In genomic region chr16:3264137-3265036, GRCh38 we compare ENCODE assay signal across 8 cellular contexts. TPM values are rescaled to one million over a fixed set of nuclear protein-coding genes. Genes with fewer than 3 reads are reported as not detected.
DNase-seq lines count a peak whose midpoint lies in the region; ATAC-seq and TF ChIP-seq lines count a peak whose summit lies in the region.

No MANE protein-coding gene starts in this region.

- TF ChIP-seq CTCF in CD14-positive monocyte (IDR thresholded peaks at IDR 0.05) (peak; percentile 58), lower leg skin (IDR thresholded peaks at IDR 0.05) (no peak)

- H3K9me3 Mint-ChIP-seq in CD14-positive monocyte = peaks cover 6 to 52% (median 20%) of the 10 kb centered on the region in 7 donors

- WGBS in lower leg skin, 2 donors = 2 to 4% methylated on average over 59 to 74 of the region's 77 CpGs

- ATAC-seq in GM19351 (IDR thresholded peaks at IDR 0.05; ENCODE audit: unreplicated experiment) = peak; percentile 90
- peak; percentile 56 for ATAC-seq in HG03558 (IDR thresholded peaks at IDR 0.05; ENCODE audit: extremely low read depth, unreplicated experiment)

- H3K27me3 Mint-ChIP-seq in CD14-positive monocyte (ENCODE audit: low read depth in 3 of 3) = peaks cover 0 to 6% (median 0%) of the 10 kb centered on the region in 3 donors

- peak overlapping the region; percentile 78 for H3K4me3 ChIP-seq in lower leg skin (ENCODE audit: low read depth, poor library complexity, severe bottlenecking)

- peak overlapping the region; percentile 96 to 100 (median 98) for H3K27ac Mint-ChIP-seq in CD14-positive monocyte

- H3K36me3 Mint-ChIP-seq in CD14-positive monocyte = peaks cover 26 to 41% of the 10 kb centered on the region in 2 donors

- DNase-seq in CD14-positive monocyte (ENCODE audit: low spot score) (peak; percentile 91), NCI-H748 (lab: John Stamatoyannopoulos, UW; ENCODE audit: unreplicated experiment) (peak; percentile 97), dermis microvascular lymphatic vessel endothelial cell (ENCODE audit: low read depth in 2 of 2) (peak; percentile 93 to 99), lower leg skin (ENCODE audit: low spot score in 2 of 2) (peak; percentile 93 to 98)
- peak; percentile 98 for DNase-seq in activated CD4-positive, alpha-beta T cell treated with anti-CD3 and anti-CD28 coated beads, Interleukin-2, amount 50 U/mL, for 4 hours
- DNase-seq in stimulated activated CD4-positive, alpha-beta T cell treated with anti-CD3 and anti-CD28 coated beads, Interleukin-4, amount 100 ng/mL, for 48 hours (ENCODE audit: low read depth in 2 of 2) = peak; percentile 97 to 99

- intact Hi-C loops in CD14-positive monocyte (cut with micrococcal nuclease) = loop anchor here (2.0 to 5.0 kb wide), 3 partner anchors 18 to 193 kb away; partner anchors contain the start of gene ZNF263 (in 1 of the 2)
- intact Hi-C loops in lower leg skin (cut with DNase I; ENCODE audit: low total_unique reads) = no loop called here

- H3K4me1 Mint-ChIP-seq in CD14-positive monocyte = peaks cover 68% of the 10 kb centered on the region

- H3K4me3 Mint-ChIP-seq in CD14-positive monocyte = peak overlapping the region; percentile 86 to 91

- TF ChIP-seq POLR2A in lower leg skin (IDR thresholded peaks at IDR 0.05) = peak in 1 of 2 donors; percentile 60

RNA-seq across cellular contexts. Expression of gene MEFV, which starts 8.0 kb away (rescaled TPM):
- polyA plus RNA-seq in CD14-positive monocyte = 10 to 100 TPM; 37.7 to 73.2 TPM
- total RNA-seq in dermis microvascular lymphatic vessel endothelial cell = under 0.01 TPM in 1 of 2 replicates, not detected in the other
- total RNA-seq in lower leg skin = 1 to 10 TPM in 2 of 4 donors, under 1 TPM in 2; 0.80 to 3.3 (median 1.8) TPM

RNA-seq across cellular contexts. Expression of gene ZNF263, which starts 18.9 kb away (rescaled TPM):
- polyA plus RNA-seq in CD14-positive monocyte = 10 to 100 TPM; 11.5 to 21.5 TPM
- total RNA-seq in dermis microvascular lymphatic vessel endothelial cell = 31.2 and 46.8 TPM in 2 replicates
- 10 to 100 TPM; 40.4 to 62.3 (median 55.2) TPM for total RNA-seq in lower leg skin

RNA-seq across cellular contexts. Expression of gene ZNF200, which starts 29.4 kb away (rescaled TPM):
- 1 to 10 TPM; 2.0 to 2.8 TPM for polyA plus RNA-seq in CD14-positive monocyte
- total RNA-seq in dermis microvascular lymphatic vessel endothelial cell (8.2 and 9.4 TPM in 2 replicates), lower leg skin (1 to 10 TPM; 2.2 to 5.7 (median 3.9) TPM)

RNA-seq across cellular contexts. Expression of gene TIGD7, which starts 40.8 kb away (rescaled TPM):
- polyA plus RNA-seq in CD14-positive monocyte = 1 to 10 TPM in 1 of 2 donors, under 1 TPM in 1; 0.32 to 1.4 TPM
- total RNA-seq in dermis microvascular lymphatic vessel endothelial cell = 2.8 and 2.9 TPM in 2 replicates
- 1 to 10 TPM; 1.9 to 6.9 (median 3.0) TPM for total RNA-seq in lower leg skin

RNA-seq across cellular contexts. Expression of gene ZNF75A, which starts 40.9 kb away (rescaled TPM):
- 1 to 10 TPM; 2.3 to 2.8 TPM for polyA plus RNA-seq in CD14-positive monocyte
- total RNA-seq in dermis microvascular lymphatic vessel endothelial cell (10.1 and 13.7 TPM in 2 replicates), lower leg skin (10 to 100 TPM; 13.3 to 23.5 (median 18.2) TPM)

Comparison
In these comparisons a context has a peak if more than half of its experiments do, and no peak if none do; other contexts are left out.
1. Peak in every context shown above with its lines: DNase-seq, ATAC-seq and H3K4me3 ChIP-seq.